ENCODE assay signal across 9 cellular contexts in genomic region chr11:68413591-68413999, GRCh38.
"Had no signal": no experiment of that assay in that cellular context is flagged by ENCODE, and none has a peak within 500 bp of the region (broad histone marks: within the 10 kb centered on the region; RNA-seq: fewer than 3 reads in every experiment).

No MANE protein-coding gene starts in this region.

- H3K4me2 ChIP-seq: hepatocyte had no signal

- H2AFZ ChIP-seq: hepatocyte had no signal

- H3K27me3 ChIP-seq: hepatocyte, ovary, upper lobe of left lung had no signal

- H3K4me3 ChIP-seq: hepatocyte, ovary, upper lobe of left lung had no signal

- FAIRE-seq: bronchial epithelial cell had no signal

- DNase-seq: activated CD4-positive, alpha-beta T cell treated with anti-CD3 and anti-CD28 coated beads for 1 hour; activated gamma-delta T cell treated with Interleukin-2 at 50 U/mL for 16 hours; activated naive CD8-positive, alpha-beta T cell treated with anti-CD3 and anti-CD28 coated beads, Interleukin-2, amount 10 ng/mL, durations not matched to agents 7 days and 5 days; anterior cingulate cortex; T-helper 9 cell had no signal

- H3K27ac ChIP-seq: hepatocyte, ovary had no signal

- H3K36me3 ChIP-seq: ovary had no signal

- H3K9me3 ChIP-seq: ovary, upper lobe of left lung had no signal
